Comparison of ENCODE assay signal across 1 cellular context in the genomic region with DNA sequence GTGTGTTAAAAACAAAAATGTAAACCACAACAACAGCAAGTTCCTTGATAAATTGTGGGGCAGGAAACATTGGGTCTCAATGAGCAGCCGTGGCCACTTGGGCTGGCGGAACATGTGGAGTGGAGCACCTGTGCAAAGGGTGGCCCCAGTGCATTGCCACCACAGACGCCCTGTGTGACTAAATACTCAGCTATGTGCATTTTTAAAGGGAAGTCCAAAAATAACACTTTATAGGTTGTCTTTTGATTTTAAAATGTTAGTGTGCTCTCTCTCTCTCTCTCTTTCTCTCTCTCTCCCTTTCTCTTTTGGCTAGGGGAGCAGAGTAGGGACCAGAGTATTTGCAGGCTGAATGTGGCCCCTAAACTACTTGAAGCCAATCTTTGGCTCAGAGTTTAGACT.
TF ChIP-seq lines count a peak whose summit lies in the region.

No MANE protein-coding gene starts in this region.

TF ChIP-seq in GM23338, 12 proteins besides CTCF, POLR2A, EP300 and RAD21 (continued from another document):
- TF ChIP-seq, protein P1, sequence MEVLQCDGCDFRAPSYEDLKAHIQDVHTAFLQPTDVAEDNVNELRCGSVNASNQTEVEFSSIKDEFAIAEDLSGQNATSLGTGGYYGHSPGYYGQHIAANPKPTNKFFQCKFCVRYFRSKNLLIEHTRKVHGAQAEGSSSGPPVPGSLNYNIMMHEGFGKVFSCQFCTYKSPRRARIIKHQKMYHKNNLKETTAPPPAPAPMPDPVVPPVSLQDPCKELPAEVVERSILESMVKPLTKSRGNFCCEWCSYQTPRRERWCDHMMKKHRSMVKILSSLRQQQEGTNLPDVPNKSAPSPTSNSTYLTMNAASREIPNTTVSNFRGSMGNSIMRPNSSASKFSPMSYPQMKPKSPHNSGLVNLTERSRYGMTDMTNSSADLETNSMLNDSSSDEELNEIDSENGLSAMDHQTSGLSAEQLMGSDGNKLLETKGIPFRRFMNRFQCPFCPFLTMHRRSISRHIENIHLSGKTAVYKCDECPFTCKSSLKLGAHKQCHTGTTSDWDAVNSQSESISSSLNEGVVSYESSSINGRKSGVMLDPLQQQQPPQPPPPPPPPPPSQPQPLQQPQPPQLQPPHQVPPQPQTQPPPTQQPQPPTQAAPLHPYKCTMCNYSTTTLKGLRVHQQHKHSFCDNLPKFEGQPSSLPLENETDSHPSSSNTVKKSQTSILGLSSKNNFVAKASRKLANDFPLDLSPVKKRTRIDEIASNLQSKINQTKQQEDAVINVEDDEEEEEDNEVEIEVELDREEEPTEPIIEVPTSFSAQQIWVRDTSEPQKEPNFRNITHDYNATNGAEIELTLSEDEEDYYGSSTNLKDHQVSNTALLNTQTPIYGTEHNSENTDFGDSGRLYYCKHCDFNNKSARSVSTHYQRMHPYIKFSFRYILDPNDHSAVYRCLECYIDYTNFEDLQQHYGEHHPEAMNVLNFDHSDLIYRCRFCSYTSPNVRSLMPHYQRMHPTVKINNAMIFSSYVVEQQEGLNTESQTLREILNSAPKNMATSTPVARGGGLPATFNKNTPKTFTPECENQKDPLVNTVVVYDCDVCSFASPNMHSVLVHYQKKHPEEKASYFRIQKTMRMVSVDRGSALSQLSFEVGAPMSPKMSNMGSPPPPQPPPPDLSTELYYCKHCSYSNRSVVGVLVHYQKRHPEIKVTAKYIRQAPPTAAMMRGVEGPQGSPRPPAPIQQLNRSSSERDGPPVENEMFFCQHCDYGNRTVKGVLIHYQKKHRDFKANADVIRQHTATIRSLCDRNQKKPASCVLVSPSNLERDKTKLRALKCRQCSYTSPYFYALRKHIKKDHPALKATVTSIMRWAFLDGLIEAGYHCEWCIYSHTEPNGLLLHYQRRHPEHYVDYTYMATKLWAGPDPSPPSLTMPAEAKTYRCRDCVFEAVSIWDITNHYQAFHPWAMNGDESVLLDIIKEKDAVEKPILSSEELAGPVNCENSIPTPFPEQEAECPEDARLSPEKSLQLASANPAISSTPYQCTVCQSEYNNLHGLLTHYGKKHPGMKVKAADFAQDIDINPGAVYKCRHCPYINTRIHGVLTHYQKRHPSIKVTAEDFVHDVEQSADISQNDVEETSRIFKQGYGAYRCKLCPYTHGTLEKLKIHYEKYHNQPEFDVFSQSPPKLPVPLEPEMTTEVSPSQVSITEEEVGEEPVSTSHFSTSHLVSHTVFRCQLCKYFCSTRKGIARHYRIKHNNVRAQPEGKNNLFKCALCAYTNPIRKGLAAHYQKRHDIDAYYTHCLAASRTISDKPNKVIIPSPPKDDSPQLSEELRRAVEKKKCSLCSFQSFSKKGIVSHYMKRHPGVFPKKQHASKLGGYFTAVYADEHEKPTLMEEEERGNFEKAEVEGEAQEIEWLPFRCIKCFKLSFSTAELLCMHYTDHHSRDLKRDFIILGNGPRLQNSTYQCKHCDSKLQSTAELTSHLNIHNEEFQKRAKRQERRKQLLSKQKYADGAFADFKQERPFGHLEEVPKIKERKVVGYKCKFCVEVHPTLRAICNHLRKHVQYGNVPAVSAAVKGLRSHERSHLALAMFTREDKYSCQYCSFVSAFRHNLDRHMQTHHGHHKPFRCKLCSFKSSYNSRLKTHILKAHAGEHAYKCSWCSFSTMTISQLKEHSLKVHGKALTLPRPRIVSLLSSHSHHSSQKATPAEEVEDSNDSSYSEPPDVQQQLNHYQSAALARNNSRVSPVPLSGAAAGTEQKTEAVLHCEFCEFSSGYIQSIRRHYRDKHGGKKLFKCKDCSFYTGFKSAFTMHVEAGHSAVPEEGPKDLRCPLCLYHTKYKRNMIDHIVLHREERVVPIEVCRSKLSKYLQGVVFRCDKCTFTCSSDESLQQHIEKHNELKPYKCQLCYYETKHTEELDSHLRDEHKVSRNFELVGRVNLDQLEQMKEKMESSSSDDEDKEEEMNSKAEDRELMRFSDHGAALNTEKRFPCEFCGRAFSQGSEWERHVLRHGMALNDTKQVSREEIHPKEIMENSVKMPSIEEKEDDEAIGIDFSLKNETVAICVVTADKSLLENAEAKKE (CRISPR knock-in tag; IDR thresholded peaks at IDR 0.05) = no peak
